18 cellular contexts compared by ENCODE assay signal in the genomic region with DNA sequence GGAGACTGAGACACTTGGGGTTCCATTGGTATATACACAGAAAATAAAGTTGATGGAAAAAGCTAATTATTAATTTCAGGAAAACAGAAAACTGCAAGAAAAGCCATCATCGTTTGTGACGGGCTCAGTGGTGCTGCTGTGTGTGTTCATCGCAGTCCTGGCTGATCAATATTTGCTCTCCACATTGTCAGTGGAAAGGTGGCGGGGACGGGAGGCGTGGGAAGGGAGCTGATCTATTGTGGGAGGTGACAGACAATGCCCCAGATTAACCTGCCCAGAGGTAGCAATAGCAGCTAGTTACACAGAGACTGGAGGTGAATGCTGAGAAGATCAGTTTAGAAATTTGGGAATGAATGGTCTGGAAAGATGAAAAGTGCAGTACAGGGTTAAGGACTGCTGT.
"Had no signal": no experiment of that assay in that cellular context is flagged by ENCODE, and none has a peak within 500 bp of the region (broad histone marks: within the 10 kb centered on the region; RNA-seq: fewer than 3 reads in every experiment).

No MANE protein-coding gene starts in this region.

- H3K27me3 Mint-ChIP-seq: stimulated activated naive B cell treated with anti-CD40 and anti-IgM and Interleukin-4, amounts not matched to agents 10 μg/mL and 1 μg/mL and 100 μg/mL, for 72 hours had no signal

- ATAC-seq: activated CD8-positive, alpha-beta T cell treated with anti-CD3 and anti-CD28 coated beads, Interleukin-2, amount 10 ng/mL, durations not matched to agents 7 days and 5 days; activated T-helper 17 cell treated with anti-CD3 and anti-CD28 coated beads, Interleukin-2, amount 50 U/mL, for 72 hours; effector memory CD8-positive, alpha-beta T cell; gastroesophageal sphincter; natural killer cell; right lobe of liver; stimulated activated naive B cell treated with anti-CD40 and anti-IgM and Interleukin-4, amounts not matched to agents 10 μg/mL and 1 μg/mL and 100 μg/mL, for 72 hours had no signal

- H3K27ac Mint-ChIP-seq: activated CD8-positive, alpha-beta T cell treated with anti-CD3 and anti-CD28 coated beads, Interleukin-2, amount 10 ng/mL, durations not matched to agents 7 days and 5 days; activated naive CD8-positive, alpha-beta T cell; activated T-helper 17 cell treated with anti-CD3 and anti-CD28 coated beads, Interleukin-2, amount 50 U/mL, for 72 hours; natural killer cell; stimulated activated naive B cell treated with anti-CD40 and anti-IgM and Interleukin-4, amounts not matched to agents 10 μg/mL and 1 μg/mL and 100 μg/mL, for 72 hours had no signal

- H3K4me3 Mint-ChIP-seq: activated CD8-positive, alpha-beta T cell treated with anti-CD3 and anti-CD28 coated beads, Interleukin-2, amount 10 ng/mL, durations not matched to agents 7 days and 5 days; activated naive CD8-positive, alpha-beta T cell; activated T-helper 17 cell treated with anti-CD3 and anti-CD28 coated beads, Interleukin-2, amount 50 U/mL, for 72 hours; effector memory CD8-positive, alpha-beta T cell; natural killer cell; stimulated activated naive B cell treated with anti-CD40 and anti-IgM and Interleukin-4, amounts not matched to agents 10 μg/mL and 1 μg/mL and 100 μg/mL, for 72 hours had no signal

- H3K4me1 Mint-ChIP-seq: activated T-helper 17 cell treated with anti-CD3 and anti-CD28 coated beads, Interleukin-2, amount 50 U/mL, for 72 hours had no signal

- DNase-seq: activated CD4-positive, alpha-beta T cell treated with anti-CD3 and anti-CD28 coated beads for 1 hour; activated CD4-positive, alpha-beta T cell treated with anti-CD3 and anti-CD28 coated beads, Interleukin-2, amount 50 U/mL, for 1 hour; activated CD8-positive, alpha-beta T cell treated with anti-CD3 and anti-CD28 coated beads, Interleukin-2, amount 10 ng/mL, durations not matched to agents 7 days and 5 days; brain microvascular endothelial cell; central memory CD4-positive, alpha-beta T cell; effector memory CD8-positive, alpha-beta T cell; esophagus squamous epithelium; hypothalamus; midbrain; natural killer cell; right lobe of liver; small intestine; stimulated activated CD4-positive, alpha-beta T cell treated with anti-CD3 and anti-CD28 coated beads, Interleukin-15, amount 100 ng/mL, for 24 hours; stimulated activated naive B cell treated with anti-CD40 and anti-IgM and Interleukin-4, amounts not matched to agents 10 μg/mL and 1 μg/mL and 100 μg/mL, for 72 hours; trophoblast cell had no signal

- H3K9me3 Mint-ChIP-seq: activated T-helper 17 cell treated with anti-CD3 and anti-CD28 coated beads, Interleukin-2, amount 50 U/mL, for 72 hours; effector memory CD8-positive, alpha-beta T cell had no signal

- H3K36me3 Mint-ChIP-seq: activated naive CD8-positive, alpha-beta T cell; natural killer cell had no signal
